In genomic region chr7:93981480-93981874, GRCh38 we compare ENCODE assay signal across 26 cellular contexts. TPM values are rescaled to one million over a fixed set of nuclear protein-coding genes. Genes with fewer than 3 reads are reported as not detected.
DNase-seq lines count a peak whose midpoint lies in the region; TF ChIP-seq lines count a peak whose summit lies in the region.
"Had no signal": no experiment of that assay in that cellular context is flagged by ENCODE, and none has a peak within 500 bp of the region (broad histone marks: within the 10 kb centered on the region; RNA-seq: fewer than 3 reads in every experiment).

No MANE protein-coding gene starts in this region.

- H3K79me1 ChIP-seq in mesendoderm (ENCODE audit: low read length): no peaks in the 10 kb centered on the region

- H3K27me3 ChIP-seq in NT2/D1 (ENCODE audit: insufficient read depth, insufficient read length): no peaks in the 10 kb centered on the region
- H3K27me3 ChIP-seq in mesendoderm (ENCODE audit: insufficient read depth, low read length, poor library complexity): no peaks in the 10 kb centered on the region
- H3K27me3 ChIP-seq: body of pancreas had no signal

- H3K4me3 ChIP-seq in NT2/D1 (ENCODE audit: insufficient read length, low read depth): no peak overlapping the region
- H3K4me3 ChIP-seq in fibroblast of pulmonary artery (replicated peaks; ENCODE audit: low read depth, low read length): no peak overlapping the region
- H3K4me3 ChIP-seq in mesendoderm (ENCODE audit: low read length): no peak overlapping the region
- H3K4me3 ChIP-seq: A549, body of pancreas had no signal

- no peak overlapping the region for H3K27ac ChIP-seq in mesendoderm (ENCODE audit: low read depth, low read length)
- H3K27ac ChIP-seq: A549, body of pancreas, epithelial cell of prostate, HL-60 had no signal

- no peak overlapping the region for H2BK5ac ChIP-seq in mesendoderm (ENCODE audit: low read length)

- no peak for TF ChIP-seq POLR2A in erythroblast (IDR thresholded peaks at IDR 0.05; ENCODE audit: low read length)

- H2BK120ac ChIP-seq in mesendoderm (ENCODE audit: low read depth, low read length): no peak overlapping the region

- no peak overlapping the region for H3K4me2 ChIP-seq in mesendoderm (ENCODE audit: low read length)
- H3K4me2 ChIP-seq: A549 had no signal

- no peak overlapping the region for H3K56ac ChIP-seq in mesendoderm (ENCODE audit: low read length)

- TF ChIP-seq CTCF in fibroblast of pulmonary artery (IDR thresholded peaks at IDR 0.05; ENCODE audit: low read length, missing control alignments): no peak

- no peaks in the 10 kb centered on the region for H3K79me2 ChIP-seq in mesendoderm (ENCODE audit: control insufficient read depth, insufficient read depth, low read length)

- H3K4me1 ChIP-seq in NT2/D1 (ENCODE audit: insufficient read depth, insufficient read length): peaks cover 2% of the 10 kb centered on the region
- H3K4me1 ChIP-seq in mesendoderm (ENCODE audit: control insufficient read depth, low read depth, low read length): no peaks in the 10 kb centered on the region
- H3K4me1 ChIP-seq: body of pancreas had no signal

- H3K18ac ChIP-seq in mesendoderm (ENCODE audit: low read length): no peak overlapping the region

- no peaks in the 10 kb centered on the region for H3K36me3 ChIP-seq in NT2/D1 (ENCODE audit: insufficient read depth, insufficient read length, low read length)
- H3K36me3 ChIP-seq in mesendoderm (ENCODE audit: control insufficient read depth, insufficient read depth, low read length): no peaks in the 10 kb centered on the region

- no peak overlapping the region for H3K23ac ChIP-seq in mesendoderm (ENCODE audit: low read length)

- H3K9me3 ChIP-seq in NT2/D1 (ENCODE audit: insufficient read depth, low read length): no peaks in the 10 kb centered on the region
- H3K9me3 ChIP-seq: A549, body of pancreas had no signal

- DNase-seq in ELF-1 (ENCODE audit: low read depth, low spot score) (peak; percentile 4), NT2/D1 (ENCODE audit: low read depth, low spot score) (peak; percentile 72), fibroblast of pulmonary artery (ENCODE audit: low read depth) (peak; percentile 24), mesendoderm (peak; percentile 59), NOMO-1 treated with DMSO at 0.1 percent for 48 hours (lab: John Stamatoyannopoulos, UW; ENCODE audit: unreplicated experiment) (no peak), DMS153 (lab: John Stamatoyannopoulos, UW) (no peak), erythroblast (lab: John Stamatoyannopoulos, UW) (no peak)
- no peak for DNase-seq in NK-92 treated with Interleukin-12 subunit alpha and Interleukin-12 subunit beta, amount 100 ng/mL, for 24 hours (lab: John Stamatoyannopoulos, UW)
- DNase-seq: activated CD4-positive, alpha-beta T cell treated with anti-CD3 and anti-CD28 coated beads for 4 hours; activated gamma-delta T cell treated with Interleukin-2 at 50 U/mL for 16 hours; activated naive CD8-positive, alpha-beta T cell treated with anti-CD3 and anti-CD28 coated beads, Interleukin-2, amount 50 U/mL, for 24 hours; activated T-cell treated with anti-CD3 and anti-CD28 coated beads, Interleukin-2, amount 50 U/mL, for 24 hours; AML-193; body of pancreas; CD4-positive, alpha-beta T cell; head of caudate nucleus; naive B cell; NCI-H1048; NCI-H187 treated with DMSO at 0.1 percent for 48 hours; NCI-H526; nucleus accumbens; stimulated activated CD4-positive, alpha-beta T cell treated with anti-CD3 and anti-CD28 coated beads, Interleukin-2, amount 100 ng/mL, for 24 hours; trophoblast cell had no signal

- H2BK15ac ChIP-seq in mesendoderm (replicated peaks; ENCODE audit: low read depth): no peak overlapping the region

- WGBS in mesendoderm (ENCODE audit: extremely low coverage, insufficient coverage, low lambda C conversion rate): no CpG with 5 or more reads among the region's 2 CpGs

- H4K5ac ChIP-seq in mesendoderm (ENCODE audit: low read length): no peak overlapping the region

- H3K4ac ChIP-seq in mesendoderm (ENCODE audit: low read depth, low read length): no peak overlapping the region

- no peak overlapping the region for H2AK5ac ChIP-seq in mesendoderm (ENCODE audit: low read length)

- no peak overlapping the region for H4K8ac ChIP-seq in mesendoderm (ENCODE audit: low read depth, low read length)

- H3K9ac ChIP-seq in NT2/D1 (ENCODE audit: insufficient read length, low read depth): no peak overlapping the region
- no peak overlapping the region for H3K9ac ChIP-seq in mesendoderm (ENCODE audit: low read length)

RNA-seq across cellular contexts. Expression of gene BET1, which starts 22.7 kb away (rescaled TPM):
- polyA plus RNA-seq in mesendoderm (2013, experiment 1 of 2): 35.6 TPM
- 34.4 TPM for polyA plus RNA-seq in mesendoderm (2013, experiment 2 of 2)

RNA-seq across cellular contexts. Expression of gene GNG11, which starts 59.9 kb away (rescaled TPM):
- 1.5 TPM for polyA plus RNA-seq in mesendoderm (2013, experiment 1 of 2)
- 1.7 TPM for polyA plus RNA-seq in mesendoderm (2013, experiment 2 of 2)

Comparison
In these comparisons a context has a peak if more than half of its experiments do, and no peak if none do; other contexts are left out.
1. DNase-seq: peak in ELF-1 (single experiment), NT2/D1 (single experiment), fibroblast of pulmonary artery (single experiment) and mesendoderm (single experiment); none in NOMO-1 treated with DMSO at 0.1 percent for 48 hours (single experiment), DMS153 (single experiment), erythroblast (0 of 2) and NK-92 treated with Interleukin-12 subunit alpha and Interleukin-12 subunit beta, amount 100 ng/mL, for 24 hours (single experiment).